Comparison of ENCODE assay signal across 8 cellular contexts in the genomic region with DNA sequence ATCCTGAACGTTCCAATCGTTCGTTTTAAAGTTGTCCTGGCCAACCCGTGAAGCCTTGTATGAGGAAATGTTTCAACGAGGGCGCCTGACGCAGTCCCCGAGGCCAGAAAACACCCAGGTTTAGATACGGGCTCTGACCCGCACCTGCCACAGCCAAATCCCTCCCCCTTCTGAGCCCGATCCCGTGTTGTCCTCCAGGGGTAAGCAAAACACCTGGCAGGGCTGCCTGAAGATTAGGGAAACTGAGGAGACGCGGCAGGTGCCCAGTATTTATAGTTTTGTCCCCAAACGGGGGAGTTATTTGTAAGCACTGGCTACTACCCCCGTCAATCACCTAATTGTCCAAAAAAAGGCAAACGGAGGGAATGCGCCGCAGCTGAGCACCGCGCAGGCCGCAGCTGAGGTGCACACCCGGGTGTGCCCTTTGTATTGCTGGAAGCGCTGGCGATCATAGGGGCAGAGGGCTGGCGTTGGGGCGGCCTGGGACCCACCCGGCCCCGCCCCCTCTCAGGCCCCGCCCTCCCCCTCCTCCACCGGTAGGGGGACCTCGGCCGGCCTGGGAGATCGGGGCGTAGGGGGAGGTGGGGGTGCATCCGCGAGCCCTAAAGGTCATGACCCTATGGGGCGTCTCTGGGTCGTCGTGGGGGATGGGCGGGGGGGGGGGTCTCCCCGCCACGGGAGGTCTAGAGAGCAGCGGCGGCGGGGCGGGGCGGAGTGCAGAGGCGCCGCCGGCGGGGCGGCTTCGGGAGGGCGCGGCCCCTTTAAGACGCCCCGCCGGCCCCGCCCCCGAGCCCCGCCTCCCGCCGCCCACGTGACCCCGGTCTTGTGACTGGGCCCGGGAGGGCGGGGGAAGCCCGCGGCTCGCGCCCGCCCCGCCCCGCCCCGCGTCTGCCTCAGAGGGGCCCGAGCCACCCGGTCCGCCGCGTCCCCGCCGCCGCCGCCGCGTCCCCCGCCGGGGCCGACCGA. TPM values are rescaled to one million over a fixed set of nuclear protein-coding genes. Genes with fewer than 3 reads are reported as not detected.
DNase-seq lines count a peak whose midpoint lies in the region; ATAC-seq, FAIRE-seq and TF ChIP-seq lines count a peak whose summit lies in the region.

A gene with protein sequence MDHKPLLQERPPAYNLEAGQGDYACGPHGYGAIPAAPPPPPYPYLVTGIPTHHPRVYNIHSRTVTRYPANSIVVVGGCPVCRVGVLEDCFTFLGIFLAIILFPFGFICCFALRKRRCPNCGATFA (plus strand): TSS at position 896 of the 966 bp plus-strand sequence. CDS start 110 bp downstream, outside the sequence.

- ATAC-seq in GM18867 (IDR thresholded peaks at IDR 0.05; ENCODE audit: unreplicated experiment) (peak; percentile 80), HG03097 (IDR thresholded peaks at IDR 0.05; ENCODE audit: low FRiP score, unreplicated experiment) (peak; percentile 62)
- peak; percentile 85 for ATAC-seq in central memory CD8-positive, alpha-beta T cell (replicated peaks; ENCODE audit: extremely low read depth, poor library complexity, severe bottlenecking)

- H3K9ac ChIP-seq in keratinocyte (ENCODE audit: control insufficient read depth, extremely low read depth, insufficient read depth, low read length) = peak within 1 kb of the TSS; percentile 78

- dilution Hi-C loops in keratinocyte (cut with MboI; ENCODE audit: extremely low pct_ligation_motif_present, low sequenced_read_pairs) = no loop called here

- H3K4me3 Mint-ChIP-seq in central memory CD8-positive, alpha-beta T cell = peak within 1 kb of the TSS; percentile 78

- H3K36me3 Mint-ChIP-seq in central memory CD8-positive, alpha-beta T cell (ENCODE audit: insufficient read depth) = peaks cover 9% of the 10 kb centered on the region

- no peaks in the 10 kb centered on the region for H3K27me3 ChIP-seq in ACC112 (ENCODE audit: insufficient read depth, low read length)
- H3K27me3 ChIP-seq in keratinocyte (ENCODE audit: control insufficient read depth, extremely low read depth, insufficient read depth, low read length) = no peaks in the 10 kb centered on the region

- peaks cover 4% of the 10 kb centered on the region; the same call in 1 of the 2 replicates for H3K36me3 ChIP-seq in ACC112 (ENCODE audit: insufficient read depth, low read length)
- peaks cover 4 to 12% of the 10 kb centered on the region in 2 experiments for H3K36me3 ChIP-seq in keratinocyte (ENCODE audit: control insufficient read depth in 2 of 2, extremely low read depth in 1 of 2, insufficient read depth in 2 of 2, low read length in 2 of 2)

- H3K4me1 ChIP-seq in ACC112 (ENCODE audit: control insufficient read depth, insufficient read depth, low read length, unreplicated experiment) (peaks cover 25% of the 10 kb centered on the region), keratinocyte (ENCODE audit: control insufficient read depth, extremely low read depth, insufficient read depth, low read length) (peaks cover 31% of the 10 kb centered on the region)

- DNase-seq in NCI-H226 = peak; percentile 71
- peak; percentile 83 for DNase-seq in activated CD4-positive, CD25-positive, alpha-beta regulatory T cell treated with anti-CD3 and anti-CD28 coated beads, Interleukin-2, amount 50 U/mL, for 16 hours (ENCODE audit: low read depth, low spot score)
- DNase-seq in central memory CD8-positive, alpha-beta T cell (ENCODE audit: low spot score in 2 of 2) = peak; percentile 62 to 75
- no peak for DNase-seq in keratinocyte (ENCODE audit: low read depth, low spot score)
- DNase-seq in stimulated activated CD4-positive, alpha-beta T cell treated with anti-CD3 and anti-CD28 coated beads, Interleukin-15, amount 100 ng/mL, for 1 hour (ENCODE audit: low read depth in 1 of 2, low spot score in 1 of 2) = peak; percentile 82 to 95

- peak within 1 kb of the TSS; percentile 78 for H3K27ac ChIP-seq in ACC112 (ENCODE audit: low read depth, low read length)
- peak within 1 kb of the TSS; percentile 78 for H3K27ac ChIP-seq in keratinocyte (ENCODE audit: control insufficient read depth, insufficient read depth, low read length)

- H2AFZ ChIP-seq in ACC112 (ENCODE audit: low read length, unreplicated experiment) (peak within 1 kb of the TSS; percentile 99), keratinocyte (ENCODE audit: control insufficient read depth, low read length) (peak within 1 kb of the TSS; percentile 80)

- H3K4me2 ChIP-seq in keratinocyte (ENCODE audit: control insufficient read depth, extremely low read depth, insufficient read depth, low read depth, low read length) = peak within 1 kb of the TSS; percentile 96

- H3K27ac Mint-ChIP-seq in central memory CD8-positive, alpha-beta T cell (ENCODE audit: low read depth) = peak within 1 kb of the TSS; percentile 71

- no peaks in the 10 kb centered on the region for H3K27me3 Mint-ChIP-seq in central memory CD8-positive, alpha-beta T cell

- no peak for TF ChIP-seq CTCF in keratinocyte (optimal IDR thresholded peaks at IDR 0.05 in 1 of 3, IDR thresholded peaks at IDR 0.05 in 1 of 3, conservative IDR thresholded peaks at IDR 0.05 in 1 of 3; ENCODE audit: extremely low read depth in 1 of 3, insufficient read depth in 2 of 3, low read length in 3 of 3)

- H3K4me3 ChIP-seq in ACC112 (ENCODE audit: low read depth, low read length) (peak within 1 kb of the TSS; percentile 87), keratinocyte (ENCODE audit: control insufficient read depth in 2 of 3, extremely low read depth in 1 of 3, insufficient read depth in 2 of 3, low read depth in 1 of 3, low read length in 3 of 3) (peak within 1 kb of the TSS; percentile 69 to 89 (median 81))

- H3K9me3 Mint-ChIP-seq in central memory CD8-positive, alpha-beta T cell = no peaks in the 10 kb centered on the region

- peaks cover 24% of the 10 kb centered on the region for H3K4me1 Mint-ChIP-seq in central memory CD8-positive, alpha-beta T cell

- FAIRE-seq in keratinocyte (lab: Jason Lieb, UNC) = no peak

- peaks cover 2% of the 10 kb centered on the region for H3K9me1 ChIP-seq in keratinocyte (ENCODE audit: control insufficient read depth, extremely low read depth, insufficient read depth, low read length)

- peaks cover 44% of the 10 kb centered on the region for H3K79me2 ChIP-seq in ACC112 (ENCODE audit: control insufficient read depth, insufficient read depth, low read length, unreplicated experiment)
- peaks cover 36% of the 10 kb centered on the region for H3K79me2 ChIP-seq in keratinocyte (ENCODE audit: control insufficient read depth, insufficient read depth, low read length)

- no peaks in the 10 kb centered on the region for H4K20me1 ChIP-seq in keratinocyte (ENCODE audit: control insufficient read depth, extremely low read depth, insufficient read depth, low read length)

- no peaks in the 10 kb centered on the region for H3K9me3 ChIP-seq in keratinocyte (ENCODE audit: control insufficient read depth, low read depth, low read length)

RNA-seq across cellular contexts. Expression of the gene that starts here (rescaled TPM):
- 95.6 to 133 TPM (median 121 TPM) in 3 replicates for polyA plus RNA-seq in keratinocyte
- polyA plus RNA-seq in keratinocyte (2011; ENCODE audit: low read depth) = 50.8 TPM
- 177 and 183 TPM in 2 replicates for polyA plus RNA-seq in keratinocyte (2011; cell fraction: cytosol; rRNA removed)
- 50.9 and 52.2 TPM in 2 replicates for polyA plus RNA-seq in keratinocyte (2011; cell fraction: nucleus; rRNA removed)
- polyA plus RNA-seq in keratinocyte (2012; ENCODE audit: low replicate concordance) = 138 and 210 TPM in 2 replicates
- polyA minus RNA-seq in keratinocyte = 62.0 to 92.3 TPM (median 86.3 TPM) in 3 replicates
- 107 TPM for polyA minus RNA-seq in keratinocyte (2011; cell fraction: cytosol; rRNA and poly(A)+ RNA removed)
- polyA minus RNA-seq in keratinocyte (2011; cell fraction: nucleus; rRNA and poly(A)+ RNA removed) = 23.4 and 25.8 TPM in 2 replicates
